Comparison of ENCODE assay signal across 8 cellular contexts in the genomic region with DNA sequence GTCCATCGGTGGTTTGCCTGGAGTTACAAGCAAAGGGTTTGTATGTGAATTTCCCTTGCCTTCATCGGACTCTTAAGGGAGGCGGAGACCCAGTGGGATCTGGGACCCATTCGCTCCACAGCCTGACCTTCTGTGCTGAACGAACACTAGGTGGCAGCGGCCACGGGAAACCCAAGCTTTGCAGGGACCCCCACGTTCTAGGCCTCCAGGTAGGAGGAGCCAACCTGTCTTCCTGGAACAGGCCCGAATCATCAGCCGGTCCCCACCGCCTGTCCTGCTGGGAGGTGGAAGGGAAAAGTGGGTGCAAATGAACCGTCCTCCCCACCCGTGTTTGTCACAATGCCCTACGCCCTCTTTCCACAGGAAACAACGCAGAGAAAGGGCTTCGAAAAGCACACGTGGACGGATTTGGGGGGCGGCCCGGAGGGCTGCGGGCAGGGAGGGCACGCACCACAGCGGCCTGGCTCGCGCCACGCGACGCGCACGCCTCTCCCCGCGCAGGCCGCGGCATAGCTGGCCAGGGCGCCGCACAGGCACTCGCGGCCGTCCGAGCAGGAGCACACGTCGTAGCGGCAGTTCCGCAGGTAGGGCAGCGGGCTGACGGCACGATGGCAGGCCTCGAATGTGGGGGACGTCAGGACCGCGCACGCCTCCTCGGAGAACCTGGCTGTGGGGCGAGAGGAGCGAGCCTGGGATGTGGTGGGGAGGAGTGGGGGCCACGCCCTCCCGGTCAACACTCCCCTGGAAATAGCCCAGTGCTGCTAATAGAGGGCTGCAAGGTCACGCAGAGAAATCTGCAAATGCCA.
DNase-seq lines count a peak whose midpoint lies in the region; ATAC-seq and TF ChIP-seq lines count a peak whose summit lies in the region.

No MANE protein-coding gene starts in this region.

- ATAC-seq in activated CD4-positive, CD25-positive, alpha-beta regulatory T cell treated with anti-CD3 and anti-CD28 coated beads, Interleukin-2, amount 50 U/mL, for 24 hours: peak; percentile 30 to 62
- peak; percentile 65 for ATAC-seq in stimulated activated naive CD8-positive, alpha-beta T cell treated with anti-CD3 and anti-CD28 coated beads, Interleukin-15, Interleukin-2, amounts not matched to agents 100 U/mL and 50 U/mL, for 24 hours
- no peak for ATAC-seq in HG03045 (IDR thresholded peaks at IDR 0.05; ENCODE audit: unreplicated experiment)
- no peak for ATAC-seq in GM21825 (IDR thresholded peaks at IDR 0.05; ENCODE audit: unreplicated experiment)

- H3K27me3 ChIP-seq in WERI-Rb-1 (ENCODE audit: insufficient read depth, low read depth, severe bottlenecking): no peaks in the 10 kb centered on the region

- no peak overlapping the region for H3K4me3 ChIP-seq in WERI-Rb-1 (ENCODE audit: low read depth, low read length)

- TF ChIP-seq CTCF in WERI-Rb-1 (IDR thresholded peaks at IDR 0.05; ENCODE audit: low read depth, low read length): peak; percentile 74

- H3K27ac ChIP-seq in WERI-Rb-1: no peak overlapping the region

- no peaks in the 10 kb centered on the region for H3K9me3 ChIP-seq in WERI-Rb-1 (ENCODE audit: severe bottlenecking)

- DNase-seq in activated CD4-positive, CD25-positive, alpha-beta regulatory T cell treated with anti-CD3 and anti-CD28 coated beads, Interleukin-2, amount 50 U/mL, for 72 hours: no peak
- DNase-seq in WERI-Rb-1: peak; percentile 79
- peak; percentile 53 for DNase-seq in germinal center (ENCODE audit: low spot score)
- peak; percentile 43 for DNase-seq in stimulated activated naive CD8-positive, alpha-beta T cell treated with anti-CD3 and anti-CD28 coated beads, Interleukin-15, Interleukin-2, amounts not matched to agents 100 U/mL and 50 U/mL, for 24 hours
- DNase-seq in SKM-1 treated with dmso at 0.1 percent for 144 hours (lab: John Stamatoyannopoulos, UW; ENCODE audit: unreplicated experiment): no peak

- H3K36me3 ChIP-seq in WERI-Rb-1: no peaks in the 10 kb centered on the region

Comparison
In these comparisons a context has a peak if more than half of its experiments do, and no peak if none do; other contexts are left out.
1. ATAC-seq: peak in activated CD4-positive, CD25-positive, alpha-beta regulatory T cell treated with anti-CD3 and anti-CD28 coated beads, Interleukin-2, amount 50 U/mL, for 24 hours (2 of 2) and stimulated activated naive CD8-positive, alpha-beta T cell treated with anti-CD3 and anti-CD28 coated beads, Interleukin-15, Interleukin-2, amounts not matched to agents 100 U/mL and 50 U/mL, for 24 hours (single experiment); none in HG03045 (single experiment) and GM21825 (single experiment).
2. DNase-seq: peak in WERI-Rb-1 (single experiment), germinal center (single experiment) and stimulated activated naive CD8-positive, alpha-beta T cell treated with anti-CD3 and anti-CD28 coated beads, Interleukin-15, Interleukin-2, amounts not matched to agents 100 U/mL and 50 U/mL, for 24 hours (single experiment); none in activated CD4-positive, CD25-positive, alpha-beta regulatory T cell treated with anti-CD3 and anti-CD28 coated beads, Interleukin-2, amount 50 U/mL, for 72 hours (single experiment) and SKM-1 treated with dmso at 0.1 percent for 144 hours (single experiment).